In the genomic region with DNA sequence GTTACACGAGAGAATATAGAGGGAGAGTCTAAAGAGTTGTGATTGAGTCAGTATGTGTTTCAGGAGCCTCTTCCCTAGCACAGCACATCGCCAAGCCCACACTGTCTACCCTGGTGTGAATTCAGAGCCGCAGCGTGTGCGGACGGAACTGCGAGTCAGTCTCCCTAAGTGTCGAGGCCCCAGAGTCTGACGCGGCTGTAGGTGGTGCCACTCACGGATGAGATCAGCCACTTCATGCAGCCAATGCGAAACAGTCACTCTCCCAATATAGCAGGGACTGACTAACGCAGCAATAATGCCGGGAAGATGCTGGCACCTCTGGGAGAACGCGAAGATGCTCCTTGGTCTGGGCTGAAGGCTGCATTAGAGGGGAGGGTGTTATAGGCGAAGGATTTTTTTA, we compare ENCODE assay signal across 1 cellular context.
TF ChIP-seq lines count a peak whose summit lies in the region.

No MANE protein-coding gene starts in this region.

TF ChIP-seq in HepG2, 621 proteins besides CTCF, POLR2A, EP300 and RAD21 (continued from another document):
- 0 out of 2 replicates have a peak, but pooled peaks have one; percentile 23 for TF ChIP-seq ZBTB33 (CRISPR knock-in tag; IDR thresholded peaks at IDR 0.05)
- TF ChIP-seq ZNF225 (CRISPR knock-in tag; IDR thresholded peaks at IDR 0.05) = no peak
- TF ChIP-seq ZNF772 (CRISPR knock-in tag; IDR thresholded peaks at IDR 0.05) = no peak
